In genomic region chr16:53692146-53692545, GRCh38 we compare ENCODE assay signal across 18 cellular contexts. TPM values are rescaled to one million over a fixed set of nuclear protein-coding genes. Genes with fewer than 3 reads are reported as not detected.
DNase-seq lines count a peak whose midpoint lies in the region; ATAC-seq, FAIRE-seq and TF ChIP-seq lines count a peak whose summit lies in the region.
"Had no signal": no experiment of that assay in that cellular context is flagged by ENCODE, and none has a peak within 500 bp of the region (broad histone marks: within the 10 kb centered on the region; RNA-seq: fewer than 3 reads in every experiment).

No MANE protein-coding gene starts in this region.

- dilution Hi-C loops in endothelial cell of umbilical vein (cut with MboI; ENCODE audit: extremely low pct_ligation_motif_present, low sequenced_read_pairs), result no loop called here

- CTCF ChIA-PET in endothelial cell of umbilical vein (lab: Charles Lee), result interaction anchor here (0.9 kb wide), 1 partner anchor 1565 kb away, joined by 3 read pairs; no protein-coding TSS in a partner anchor
- CTCF ChIA-PET in CD8-positive, alpha-beta memory T cell (lab: Charles Lee), result no interaction called here

- H3K4me2 ChIP-seq in GM23338, result no peak overlapping the region
- H3K4me2 ChIP-seq in endothelial cell of umbilical vein (ENCODE audit: insufficient read depth, low read length), result no peak overlapping the region

- POLR2A ChIA-PET in endothelial cell of umbilical vein (lab: Charles Lee), result no interaction called here
- POLR2A ChIA-PET in CD8-positive, alpha-beta memory T cell (lab: Charles Lee), result no interaction called here

- TF ChIP-seq CTCF in GM23338 (conservative IDR thresholded peaks at IDR 0.05; ENCODE audit: low read depth in 2 of 2) (peak; percentile 71 to 74), endothelial cell of umbilical vein (IDR thresholded peaks at IDR 0.05; ENCODE audit: extremely low read depth in 1 of 2, insufficient read depth in 1 of 2, low read depth in 1 of 2, low read length in 2 of 2) (peak; percentile 2 to 7), osteocyte (IDR thresholded peaks at IDR 0.05) (peak; percentile 21), GM20000 (IDR thresholded peaks at IDR 0.05; ENCODE audit: extremely low read depth, missing control alignments) (no peak)

- H3K9ac ChIP-seq in SK-N-MC (ENCODE audit: insufficient read length) (peak overlapping the region; percentile 47), endothelial cell of umbilical vein (replicated peaks; ENCODE audit: extremely low read depth, insufficient read depth, low read length) (no peak overlapping the region)

- H3K79me2 ChIP-seq in GM23338 (replicated peaks; ENCODE audit: insufficient read depth), result no peaks in the 10 kb centered on the region
- H3K79me2 ChIP-seq in endothelial cell of umbilical vein (ENCODE audit: control insufficient read depth, insufficient read depth, low read length), result no peaks in the 10 kb centered on the region

- H3K27ac ChIP-seq in GM23338 (ENCODE audit: low read depth), result no peak overlapping the region
- peak overlapping the region; percentile 83 for H3K27ac ChIP-seq in SK-N-MC
- H3K27ac ChIP-seq in endothelial cell of umbilical vein (ENCODE audit: insufficient read depth, low read depth, low read length), result no peak overlapping the region
- no peak overlapping the region for H3K27ac ChIP-seq in CD8-positive, alpha-beta memory T cell (ENCODE audit: low read depth, low read length)
- H3K27ac ChIP-seq: epithelial cell of prostate, psoas muscle had no signal

- no peak overlapping the region for H3K4me3 Mint-ChIP-seq in GM23338
- H3K4me3 Mint-ChIP-seq in osteocyte (ENCODE audit: unreplicated experiment), result no peak overlapping the region
- no peak overlapping the region for H3K4me3 Mint-ChIP-seq in CD8-positive, alpha-beta memory T cell
- H3K4me3 Mint-ChIP-seq: activated naive CD8-positive, alpha-beta T cell; CD4-positive, CD25-positive, alpha-beta regulatory T cell; T-helper 17 cell had no signal

- no peak for TF ChIP-seq POLR2A in endothelial cell of umbilical vein (IDR thresholded peaks at IDR 0.05; ENCODE audit: low read depth, low read length)

- no peaks in the 10 kb centered on the region for H3K27me3 ChIP-seq in GM23338 (ENCODE audit: insufficient read depth)
- H3K27me3 ChIP-seq in endothelial cell of umbilical vein (ENCODE audit: control insufficient read depth in 2 of 2, insufficient read depth in 2 of 2, low read length in 2 of 2), result no peaks in the 10 kb centered on the region
- no peaks in the 10 kb centered on the region for H3K27me3 ChIP-seq in CD8-positive, alpha-beta memory T cell (ENCODE audit: insufficient read depth, low read length, poor library complexity, severe bottlenecking)

- BruUV-seq in endothelial cell of umbilical vein (replicated peaks; lab: Mats Ljungman, UMichigan), result no TSS peak

- H3K9me3 Mint-ChIP-seq in GM23338 (peaks cover 9% of the 10 kb centered on the region), osteocyte (ENCODE audit: unreplicated experiment) (no peaks in the 10 kb centered on the region)
- no peaks in the 10 kb centered on the region for H3K9me3 Mint-ChIP-seq in CD8-positive, alpha-beta memory T cell
- H3K9me3 Mint-ChIP-seq: CD4-positive, CD25-positive, alpha-beta regulatory T cell had no signal

- H3K9me3 ChIP-seq in SK-N-MC (ENCODE audit: low read depth, low read length), result no peaks in the 10 kb centered on the region
- no peaks in the 10 kb centered on the region for H3K9me3 ChIP-seq in endothelial cell of umbilical vein (replicated peaks; ENCODE audit: control insufficient read depth, insufficient read depth, low read length)
- H3K9me3 ChIP-seq in CD8-positive, alpha-beta memory T cell (ENCODE audit: low read length), result no peaks in the 10 kb centered on the region
- H3K9me3 ChIP-seq: psoas muscle had no signal

- H3K4me3 ChIP-seq in GM23338 (no peak overlapping the region), SK-N-MC (peak overlapping the region; percentile 14; the same call in 1 of the 2 replicates), endothelial cell of umbilical vein (replicated peaks in 1 of 3; ENCODE audit: insufficient read depth in 1 of 3, low read depth in 1 of 3, low read length in 3 of 3) (no peak overlapping the region)
- no peak overlapping the region for H3K4me3 ChIP-seq in CD8-positive, alpha-beta memory T cell (ENCODE audit: low read length)
- H3K4me3 ChIP-seq: psoas muscle had no signal

- H3K27ac Mint-ChIP-seq in GM23338 (no peak overlapping the region), osteocyte (ENCODE audit: unreplicated experiment) (no peak overlapping the region)
- no peak overlapping the region for H3K27ac Mint-ChIP-seq in CD8-positive, alpha-beta memory T cell
- H3K27ac Mint-ChIP-seq: activated naive CD8-positive, alpha-beta T cell; CD4-positive, CD25-positive, alpha-beta regulatory T cell; T-helper 17 cell had no signal

- H3K9me2 ChIP-seq in GM23338 (ENCODE audit: insufficient read depth), result no peaks in the 10 kb centered on the region

- no peak for ATAC-seq in GM23338
- ATAC-seq: psoas muscle, T-helper 17 cell had no signal

- DNase-seq in GM23338 (ENCODE audit: low spot score) (peak; percentile 44), SK-N-MC (ENCODE audit: low read depth, low spot score) (peak; percentile 30), endothelial cell of umbilical vein (ENCODE audit: low read depth, low spot score) (no peak), osteocyte (ENCODE audit: extremely low spot score, unreplicated experiment) (no peak), GM20000 (ENCODE audit: low spot score) (no peak), Kasumi-1 (lab: John Stamatoyannopoulos, UW) (no peak)
- no peak for DNase-seq in CD8-positive, alpha-beta memory T cell
- DNase-seq: activated CD4-positive, alpha-beta T cell treated with anti-CD3 and anti-CD28 coated beads for 4 hours; activated T-cell treated with anti-CD3 and anti-CD28 coated beads for 4 hours; CD4-positive, CD25-positive, alpha-beta regulatory T cell; GDM1; kidney glomerular epithelial cell; NCI-H187; NCI-H748 treated with DMSO at 0.1 percent for 48 hours; psoas muscle; T-helper 17 cell had no signal

- H3K36me3 Mint-ChIP-seq in GM23338 (ENCODE audit: low read depth), result peaks cover 21% of the 10 kb centered on the region
- peaks cover 24% of the 10 kb centered on the region for H3K36me3 Mint-ChIP-seq in osteocyte (ENCODE audit: unreplicated experiment)
- H3K36me3 Mint-ChIP-seq in CD8-positive, alpha-beta memory T cell, result peaks cover 0 to 18% (median 6%) of the 10 kb centered on the region in 3 donors

- no peaks in the 10 kb centered on the region for H3K36me3 ChIP-seq in GM23338 (ENCODE audit: insufficient read depth)
- H3K36me3 ChIP-seq in SK-N-MC (ENCODE audit: insufficient read depth, low read length), result no peaks in the 10 kb centered on the region
- no peaks in the 10 kb centered on the region for H3K36me3 ChIP-seq in endothelial cell of umbilical vein (ENCODE audit: control insufficient read depth in 2 of 2, extremely low read depth in 1 of 2, insufficient read depth in 2 of 2, low read length in 2 of 2)
- H3K36me3 ChIP-seq in CD8-positive, alpha-beta memory T cell (ENCODE audit: insufficient read depth, low read length), result no peaks in the 10 kb centered on the region

- no peak for FAIRE-seq in endothelial cell of umbilical vein (lab: Jason Lieb, UNC)

- H4K20me1 ChIP-seq in GM23338 (replicated peaks; ENCODE audit: insufficient read depth), result no peaks in the 10 kb centered on the region
- no peaks in the 10 kb centered on the region for H4K20me1 ChIP-seq in endothelial cell of umbilical vein (replicated peaks; ENCODE audit: control insufficient read depth, extremely low read depth, insufficient read depth, low read length)

- H2AFZ ChIP-seq in GM23338 (no peak overlapping the region), endothelial cell of umbilical vein (ENCODE audit: low read depth, low read length) (no peak overlapping the region)

- H3F3A ChIP-seq in GM23338 (replicated peaks; ENCODE audit: low read depth), result no peaks in the 10 kb centered on the region

- peaks cover 2% of the 10 kb centered on the region for H3K27me3 Mint-ChIP-seq in GM23338 (ENCODE audit: insufficient read depth, low read depth, poor library complexity)
- H3K27me3 Mint-ChIP-seq in osteocyte (ENCODE audit: unreplicated experiment), result no peaks in the 10 kb centered on the region
- no peaks in the 10 kb centered on the region for H3K27me3 Mint-ChIP-seq in CD8-positive, alpha-beta memory T cell
- H3K27me3 Mint-ChIP-seq: activated naive CD8-positive, alpha-beta T cell; CD4-positive, CD25-positive, alpha-beta regulatory T cell; T-helper 17 cell had no signal

- no peaks in the 10 kb centered on the region; the same call in 2 of the 3 replicates for H3K4me1 Mint-ChIP-seq in GM23338
- H3K4me1 Mint-ChIP-seq in osteocyte (ENCODE audit: unreplicated experiment), result no peaks in the 10 kb centered on the region
- H3K4me1 Mint-ChIP-seq in CD8-positive, alpha-beta memory T cell, result no peaks in the 10 kb centered on the region
- H3K4me1 Mint-ChIP-seq: CD4-positive, CD25-positive, alpha-beta regulatory T cell; T-helper 17 cell had no signal

- intact Hi-C loops in endothelial cell of umbilical vein (cut with micrococcal nuclease), result no loop called here

- H3K4me1 ChIP-seq in GM23338 (ENCODE audit: insufficient read depth) (no peaks in the 10 kb centered on the region), endothelial cell of umbilical vein (ENCODE audit: control insufficient read depth, extremely low read depth, insufficient read depth, low read length) (no peaks in the 10 kb centered on the region)
- H3K4me1 ChIP-seq in CD8-positive, alpha-beta memory T cell (ENCODE audit: insufficient read depth, low read length), result no peaks in the 10 kb centered on the region
- H3K4me1 ChIP-seq: psoas muscle had no signal

- no peaks in the 10 kb centered on the region for H3K9me1 ChIP-seq in endothelial cell of umbilical vein (replicated peaks; ENCODE audit: control insufficient read depth, extremely low read depth, insufficient read depth, low read length)

RNA-seq across cellular contexts. Expression of gene RPGRIP1L, which starts 11.5 kb away (rescaled TPM):
- total RNA-seq in GM23338 (2014; rRNA removed; shearing (Covaris generic)), result 10.3 and 11.4 TPM in 2 replicates
- polyA plus RNA-seq in GM23338 (2016; fragmentation: Nextera tagmentation; extraction: Ambion mirVana) (19.9 and 21.3 TPM in 2 replicates), endothelial cell of umbilical vein (2.3 and 3.2 TPM in 2 replicates)
- total RNA-seq in endothelial cell of umbilical vein (9.7 and 13.2 TPM in 2 replicates), osteocyte (12.0 and 12.4 TPM in 2 replicates)
- polyA plus RNA-seq in endothelial cell of umbilical vein (2011; cell fraction: cytosol; rRNA removed), result 3.7 and 3.8 TPM in 2 replicates
- polyA plus RNA-seq in endothelial cell of umbilical vein (2011; cell fraction: nucleus; rRNA removed), result 7.8 and 10.0 TPM in 2 replicates
- polyA plus RNA-seq in endothelial cell of umbilical vein (2012), result 10.2 and 11.1 TPM in 2 replicates
- 8.4 and 9.7 TPM in 2 replicates for polyA minus RNA-seq in endothelial cell of umbilical vein
- 4.1 TPM for polyA minus RNA-seq in endothelial cell of umbilical vein (2011; cell fraction: cytosol; rRNA and poly(A)+ RNA removed)
- polyA minus RNA-seq in endothelial cell of umbilical vein (2011; cell fraction: nucleus; rRNA and poly(A)+ RNA removed), result 13.3 and 18.0 TPM in 2 replicates
- 1 to 10 TPM; 9.6 to 9.8 TPM for total RNA-seq in CD8-positive, alpha-beta memory T cell
- 3.0 TPM for polyA plus RNA-seq in CD8-positive, alpha-beta memory T cell

RNA-seq across cellular contexts. Expression of gene FTO, which starts 11.8 kb away (rescaled TPM):
- 69.6 and 74.3 TPM in 2 replicates for total RNA-seq in GM23338 (2014; rRNA removed; shearing (Covaris generic))
- polyA plus RNA-seq in GM23338 (2016; fragmentation: Nextera tagmentation; extraction: Ambion mirVana) (13.1 and 17.7 TPM in 2 replicates), endothelial cell of umbilical vein (41.9 and 48.6 TPM in 2 replicates)
- total RNA-seq in endothelial cell of umbilical vein (77.8 and 87.1 TPM in 2 replicates), osteocyte (108 and 114 TPM in 2 replicates)
- 59.1 and 69.1 TPM in 2 replicates for polyA plus RNA-seq in endothelial cell of umbilical vein (2011; cell fraction: cytosol; rRNA removed)
- 38.7 and 48.4 TPM in 2 replicates for polyA plus RNA-seq in endothelial cell of umbilical vein (2011; cell fraction: nucleus; rRNA removed)
- polyA plus RNA-seq in endothelial cell of umbilical vein (2012), result 64.7 and 81.4 TPM in 2 replicates
- polyA minus RNA-seq in endothelial cell of umbilical vein, result 104 and 122 TPM in 2 replicates
- 28.4 TPM for polyA minus RNA-seq in endothelial cell of umbilical vein (2011; cell fraction: cytosol; rRNA and poly(A)+ RNA removed)
- 81.9 and 116 TPM in 2 replicates for polyA minus RNA-seq in endothelial cell of umbilical vein (2011; cell fraction: nucleus; rRNA and poly(A)+ RNA removed)
- 10 to 100 TPM; 54.5 to 56.0 TPM for total RNA-seq in CD8-positive, alpha-beta memory T cell
- 77.8 TPM for polyA plus RNA-seq in CD8-positive, alpha-beta memory T cell

Comparison
In these comparisons a context has a peak if more than half of its experiments do, and no peak if none do; other contexts are left out.
1. DNase-seq: peak in GM23338 (single experiment) and SK-N-MC (single experiment); none in endothelial cell of umbilical vein (single experiment), osteocyte (single experiment), GM20000 (single experiment), Kasumi-1 (0 of 2) and CD8-positive, alpha-beta memory T cell (0 of 5).